Comparison of ENCODE assay signal across 8 cellular contexts in genomic region chr12:109476807-109477184, GRCh38. TPM values are rescaled to one million over a fixed set of nuclear protein-coding genes. Genes with fewer than 3 reads are reported as not detected.
DNase-seq lines count a peak whose midpoint lies in the region; ATAC-seq and TF ChIP-seq lines count a peak whose summit lies in the region.

No MANE protein-coding gene starts in this region.

- DNase-seq in heart left ventricle (no peak), Right ventricle myocardium inferior (ENCODE audit: missing footprints) (no peak), ascending aorta (ENCODE audit: low spot score in 2 of 2) (no peak), right lobe of liver (no peak), upper lobe of right lung (no peak), COLO668 (lab: John Stamatoyannopoulos, UW; ENCODE audit: unreplicated experiment) (no peak)

- TF ChIP-seq POLR2A in heart left ventricle (IDR thresholded peaks at IDR 0.05) (no peak), right lobe of liver (IDR thresholded peaks at IDR 0.05) (no peak)

- TF ChIP-seq CTCF in heart left ventricle (IDR thresholded peaks at IDR 0.05) = no peak
- TF ChIP-seq CTCF in ascending aorta (IDR thresholded peaks at IDR 0.05) = no peak
- TF ChIP-seq CTCF in right lobe of liver (IDR thresholded peaks at IDR 0.05) = no peak
- no peak for TF ChIP-seq CTCF in upper lobe of right lung (IDR thresholded peaks at IDR 0.05)

- H3K27me3 ChIP-seq in heart left ventricle (no peaks in the 10 kb centered on the region), ascending aorta (no peaks in the 10 kb centered on the region), right lobe of liver (no peaks in the 10 kb centered on the region), upper lobe of right lung (no peaks in the 10 kb centered on the region)

- H3K9me3 ChIP-seq in heart left ventricle = no peaks in the 10 kb centered on the region
- H3K9me3 ChIP-seq in ascending aorta = no peaks in the 10 kb centered on the region
- H3K9me3 ChIP-seq in right lobe of liver = no peaks in the 10 kb centered on the region
- no peaks in the 10 kb centered on the region for H3K9me3 ChIP-seq in upper lobe of right lung

- ATAC-seq in heart left ventricle (peak in 2 of 4 donors; percentile 10 to 21), Right ventricle myocardium inferior (no peak), right lobe of liver (peak in 3 of 4 donors; percentile 2 to 15 (median 11)), upper lobe of right lung (peak; percentile 7), HG03280 (IDR thresholded peaks at IDR 0.05; ENCODE audit: unreplicated experiment) (no peak), HG03039 (IDR thresholded peaks at IDR 0.05; ENCODE audit: unreplicated experiment) (no peak)

- H3K4me3 ChIP-seq in heart left ventricle = peak overlapping the region; percentile 59 to 92 (median 82)
- H3K4me3 ChIP-seq in ascending aorta = peak overlapping the region; percentile 75 to 96
- peak overlapping the region; percentile 94 to 99 (median 98) for H3K4me3 ChIP-seq in right lobe of liver
- H3K4me3 ChIP-seq in upper lobe of right lung = peak overlapping the region; percentile 98

- intact Hi-C loops in heart left ventricle (cut with DNase I) = loop anchor here (1.0 to 5.0 kb wide), 7 partner anchors 14 to 96 kb away; partner anchors contain the start of genes MMAB (in 1 of the 10) and MVK (in 1 of the 10)
- intact Hi-C loops in Right ventricle myocardium inferior (cut with DNase I) = loop anchor here (2.0 kb wide), 1 partner anchor 44 kb away; no protein-coding TSS in a partner anchor
- intact Hi-C loops in ascending aorta (cut with DNase I) = loop anchor here (1.0 to 10.0 kb wide), 6 partner anchors 13 to 322 kb away; partner anchors contain the start of genes FAM222A, MMAB and MVK
- intact Hi-C loops in right lobe of liver (cut with DNase I) = no loop called here
- intact Hi-C loops in upper lobe of right lung (cut with DNase I) = no loop called here

- WGBS in heart left ventricle, 4 donors = 0 to 2% (median 1%) methylated on average over 11 of the region's 11 CpGs
- WGBS in right lobe of liver (ENCODE audit: insufficient coverage, low coverage, low lambda C conversion rate, missing lambda C conversion rate) = 0% methylated on average over 11 of the region's 11 CpGs

- peak overlapping the region; percentile 91 to 99 (median 98) for H3K27ac ChIP-seq in heart left ventricle
- peak overlapping the region; percentile 94 to 97 for H3K27ac ChIP-seq in ascending aorta
- H3K27ac ChIP-seq in right lobe of liver = peak overlapping the region; percentile 98 to 99 (median 98)
- peak overlapping the region; percentile 99 for H3K27ac ChIP-seq in upper lobe of right lung

- H3K36me3 ChIP-seq in heart left ventricle (peaks cover 0 to 23% (median 4%) of the 10 kb centered on the region in 9 donors), ascending aorta (peaks cover 0 to 6% of the 10 kb centered on the region in 2 donors), right lobe of liver (peaks cover 0 to 3% (median 0%) of the 10 kb centered on the region in 4 donors), upper lobe of right lung (no peaks in the 10 kb centered on the region)

- peaks cover 12 to 66% (median 43%) of the 10 kb centered on the region in 12 donors for H3K4me1 ChIP-seq in heart left ventricle
- H3K4me1 ChIP-seq in ascending aorta = peaks cover 7 to 41% of the 10 kb centered on the region in 2 donors
- peaks cover 0 to 24% (median 5%) of the 10 kb centered on the region in 4 donors for H3K4me1 ChIP-seq in right lobe of liver
- peaks cover 44% of the 10 kb centered on the region for H3K4me1 ChIP-seq in upper lobe of right lung

RNA-seq across cellular contexts. Expression of gene KCTD10, which starts 0.3 kb away (rescaled TPM):
- total RNA-seq in heart left ventricle (10 to 100 TPM; 20.8 to 52.3 (median 37.1) TPM), Right ventricle myocardium inferior (32.2 TPM), ascending aorta (102 TPM), right lobe of liver (10 to 100 TPM in 4 of 6 experiments, 1 to 10 TPM in 2; 5.8 to 20.2 (median 11.6) TPM), upper lobe of right lung (66.8 TPM)
- polyA plus RNA-seq in heart left ventricle = 10 to 100 TPM in 1 of 2 donors, 1 to 10 TPM in 1; 9.5 to 47.6 TPM

RNA-seq across cellular contexts. Expression of gene UBE3B, which starts 0.6 kb away (rescaled TPM):
- 10 to 100 TPM; 45.7 to 82.7 (median 53.8) TPM for total RNA-seq in heart left ventricle
- polyA plus RNA-seq in heart left ventricle = 10 to 100 TPM; 19.1 to 24.4 TPM
- total RNA-seq in Right ventricle myocardium inferior = 56.1 TPM
- 19.1 TPM for total RNA-seq in ascending aorta
- total RNA-seq in right lobe of liver = 10 to 100 TPM; 15.3 to 31.8 (median 22.5) TPM
- total RNA-seq in upper lobe of right lung = 39.1 TPM

Comparison
In these comparisons a context has a peak if more than half of its experiments do, and no peak if none do; other contexts are left out.
1. ATAC-seq: peak in right lobe of liver (3 of 4) and upper lobe of right lung (single experiment); none in Right ventricle myocardium inferior (single experiment), HG03280 (single experiment) and HG03039 (single experiment).
2. intact Hi-C loops: an anchor here in heart left ventricle (1.0 to 5.0 kb wide), Right ventricle myocardium inferior (2.0 kb wide) and ascending aorta (1.0 to 10.0 kb wide); none called in right lobe of liver and upper lobe of right lung.
3. Peak in every context shown above with its lines, with median percentiles within 50 percentile points of each other: H3K27ac ChIP-seq and H3K4me3 ChIP-seq.